ENCODE assay signal across 8 cellular contexts in the genomic region with DNA sequence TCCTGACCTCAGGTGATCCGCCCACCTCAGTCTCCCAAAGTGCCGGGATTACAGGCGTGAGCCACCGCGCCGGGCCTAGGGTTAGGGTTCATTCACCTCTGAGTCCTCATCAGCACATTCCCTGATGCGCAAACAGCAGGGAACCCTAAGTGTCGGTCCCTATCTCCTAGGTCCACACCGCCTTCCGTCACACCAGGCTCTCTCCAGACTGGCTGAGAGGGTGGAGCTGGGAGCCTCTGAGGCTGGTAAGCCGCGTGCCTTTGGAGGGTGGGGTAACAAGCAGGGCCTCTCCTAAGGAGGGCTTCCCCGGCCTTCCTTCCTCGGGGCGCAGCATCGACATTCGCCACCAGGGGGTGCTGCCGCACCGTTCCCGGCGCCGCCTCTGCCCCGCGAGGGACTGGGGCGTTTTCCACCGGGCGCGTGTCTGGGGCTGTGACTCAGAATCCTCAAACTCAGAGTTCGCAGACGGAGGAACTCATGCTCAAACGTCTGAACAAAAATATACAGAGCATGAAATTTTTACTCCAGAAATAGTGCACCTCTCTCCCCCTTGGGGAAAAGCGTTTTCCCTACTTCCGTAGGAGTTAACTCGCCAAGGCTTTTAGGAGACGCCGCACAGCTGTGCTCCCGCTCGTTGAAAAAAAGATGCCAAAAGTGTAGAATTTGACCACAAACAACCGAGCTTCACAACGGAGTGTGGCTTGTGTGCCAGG.
DNase-seq lines count a peak whose midpoint lies in the region; TF ChIP-seq lines count a peak whose summit lies in the region.

No MANE protein-coding gene starts in this region.

- H3K4me1 ChIP-seq in hepatocyte (ENCODE audit: insufficient read depth), result peaks cover 9% of the 10 kb centered on the region

- H3K9me2 ChIP-seq in hepatocyte (replicated peaks; ENCODE audit: insufficient read depth), result no peaks in the 10 kb centered on the region

- 13% methylated on average over 40 of the region's 40 CpGs for WGBS in hepatocyte (ENCODE audit: low lambda C conversion rate, missing lambda C conversion rate)

- peak overlapping the region; percentile 65 for H3K27ac ChIP-seq in hepatocyte

- no peaks in the 10 kb centered on the region for H4K20me1 ChIP-seq in hepatocyte (ENCODE audit: insufficient read depth, poor library complexity, severe bottlenecking)

- no peaks in the 10 kb centered on the region for H3K9me3 ChIP-seq in hepatocyte (ENCODE audit: low read depth)

- H3K36me3 ChIP-seq in H7 (replicated peaks; ENCODE audit: control insufficient read depth, insufficient read depth, low read length) (no peaks in the 10 kb centered on the region), hepatocyte (replicated peaks; ENCODE audit: insufficient read depth, low read depth) (no peaks in the 10 kb centered on the region)

- no peaks in the 10 kb centered on the region for H3K79me2 ChIP-seq in hepatocyte

- DNase-seq in GM03348 (ENCODE audit: low spot score), result peak; percentile 96
- DNase-seq in H7, result peak; percentile 95
- DNase-seq in NAMALWA (ENCODE audit: low spot score), result peak; percentile 83
- DNase-seq in T-helper 9 cell, result peak; percentile 68
- peak; percentile 56 for DNase-seq in astrocyte of the cerebellum (ENCODE audit: low read depth)
- peak; percentile 91 for DNase-seq in hepatocyte (ENCODE audit: low spot score)
- DNase-seq in renal cortical epithelial cell (ENCODE audit: low read depth), result peak; percentile 71
- no peak for DNase-seq in GF-D8 (lab: John Stamatoyannopoulos, UW)

- H3K4me2 ChIP-seq in hepatocyte, result peak overlapping the region; percentile 75

- H2AFZ ChIP-seq in hepatocyte, result peak overlapping the region; percentile 28

- TF ChIP-seq CTCF in astrocyte of the cerebellum (IDR thresholded peaks at IDR 0.05; ENCODE audit: low read depth, low read length, missing control alignments) (peak; percentile 94), hepatocyte (IDR thresholded peaks at IDR 0.05; ENCODE audit: poor library complexity) (peak; percentile 99)

- in situ Hi-C loops in astrocyte of the cerebellum (cut with HindIII; ENCODE audit: low sequenced_read_pairs), result loop anchor here (5.0 kb wide), 1 partner anchor 65 kb away; a partner anchor contains a TSS

- H3K27me3 ChIP-seq in H7 (ENCODE audit: control insufficient read depth, insufficient read depth, low read length), result peaks cover 11% of the 10 kb centered on the region
- H3K27me3 ChIP-seq in hepatocyte, result no peaks in the 10 kb centered on the region

- H3K4me3 ChIP-seq in H7 (ENCODE audit: insufficient read depth, low read depth, low read length), result no peak overlapping the region
- H3K4me3 ChIP-seq in astrocyte of the cerebellum (ENCODE audit: low read depth, low read length), result peak overlapping the region; percentile 19
- no peak overlapping the region for H3K4me3 ChIP-seq in hepatocyte
